In genomic region chr6:115717062-115717461, GRCh38 we compare ENCODE assay signal across 13 cellular contexts.
DNase-seq lines count a peak whose midpoint lies in the region; ATAC-seq, FAIRE-seq and TF ChIP-seq lines count a peak whose summit lies in the region.
"Had no signal": no experiment of that assay in that cellular context is flagged by ENCODE, and none has a peak within 500 bp of the region (broad histone marks: within the 10 kb centered on the region; RNA-seq: fewer than 3 reads in every experiment).

No MANE protein-coding gene starts in this region.

- no peak for FAIRE-seq in pancreas (lab: Jason Lieb, UNC)
- FAIRE-seq in small intestine (lab: Jason Lieb, UNC): no peak

- no peak overlapping the region for H3K4me3 ChIP-seq in pancreas
- H3K4me3 ChIP-seq in small intestine (ENCODE audit: low read depth in 1 of 2, low read length in 2 of 2): no peak overlapping the region
- H3K4me3 ChIP-seq: vagina had no signal

- no peaks in the 10 kb centered on the region for H3K4me1 Mint-ChIP-seq in stimulated activated memory B cell treated with anti-CD40 and anti-IgM and Interleukin-4, amounts not matched to agents 10 μg/mL and 1 μg/mL and 100 μg/mL, for 72 hours
- H3K4me1 Mint-ChIP-seq: T-helper 17 cell had no signal

- no peaks in the 10 kb centered on the region for H3K9me3 Mint-ChIP-seq in stimulated activated memory B cell treated with anti-CD40 and anti-IgM and Interleukin-4, amounts not matched to agents 10 μg/mL and 1 μg/mL and 100 μg/mL, for 72 hours

- H3K27ac ChIP-seq in pancreas (no peak overlapping the region), small intestine (ENCODE audit: low read depth in 1 of 2, low read length in 1 of 2) (no peak overlapping the region)
- H3K27ac ChIP-seq: vagina had no signal

- peak overlapping the region; percentile 33 for H3K27ac Mint-ChIP-seq in stimulated activated memory B cell treated with anti-CD40 and anti-IgM and Interleukin-4, amounts not matched to agents 10 μg/mL and 1 μg/mL and 100 μg/mL, for 72 hours
- H3K27ac Mint-ChIP-seq: natural killer cell treated with Interleukin-12 subunit alpha and Interleukin-12 subunit beta and Interleukin-15 and Interleukin-18, amount 100 ng/mL, for 72 hours; T-helper 17 cell had no signal

- H3K27me3 Mint-ChIP-seq in stimulated activated memory B cell treated with anti-CD40 and anti-IgM and Interleukin-4, amounts not matched to agents 10 μg/mL and 1 μg/mL and 100 μg/mL, for 72 hours: no peaks in the 10 kb centered on the region
- H3K27me3 Mint-ChIP-seq: natural killer cell treated with Interleukin-12 subunit alpha and Interleukin-12 subunit beta and Interleukin-15 and Interleukin-18, amount 100 ng/mL, for 72 hours; T-helper 17 cell had no signal

- no peaks in the 10 kb centered on the region for H3K36me3 Mint-ChIP-seq in stimulated activated memory B cell treated with anti-CD40 and anti-IgM and Interleukin-4, amounts not matched to agents 10 μg/mL and 1 μg/mL and 100 μg/mL, for 72 hours
- H3K36me3 Mint-ChIP-seq: natural killer cell treated with Interleukin-12 subunit alpha and Interleukin-12 subunit beta and Interleukin-15 and Interleukin-18, amount 100 ng/mL, for 72 hours had no signal

- no peaks in the 10 kb centered on the region for H3K9me3 ChIP-seq in pancreas
- no peaks in the 10 kb centered on the region for H3K9me3 ChIP-seq in small intestine (ENCODE audit: control insufficient read depth, low read depth)
- H3K9me3 ChIP-seq: vagina had no signal

- ATAC-seq in GM19043 (IDR thresholded peaks at IDR 0.05; ENCODE audit: low read depth, unreplicated experiment): peak; percentile 91
- peak; percentile 97 for ATAC-seq in GM21737 (IDR thresholded peaks at IDR 0.05; ENCODE audit: unreplicated experiment)
- peak; percentile 94 for ATAC-seq in HG03108 (IDR thresholded peaks at IDR 0.05; ENCODE audit: unreplicated experiment)
- peak; percentile 59 for ATAC-seq in stimulated activated memory B cell treated with anti-CD40 and anti-IgM and Interleukin-4, amounts not matched to agents 10 μg/mL and 1 μg/mL and 100 μg/mL, for 72 hours
- no peak for ATAC-seq in pancreas
- ATAC-seq: natural killer cell treated with Interleukin-12 subunit alpha and Interleukin-12 subunit beta and Interleukin-15 and Interleukin-18, amount 100 ng/mL, for 72 hours; T-helper 17 cell had no signal

- H3K27me3 ChIP-seq in pancreas (no peaks in the 10 kb centered on the region), small intestine (ENCODE audit: control insufficient read depth in 2 of 2, insufficient read depth in 2 of 2, low read length in 2 of 2) (no peaks in the 10 kb centered on the region)
- H3K27me3 ChIP-seq: vagina had no signal

- TF ChIP-seq CTCF in pancreas (IDR thresholded peaks at IDR 0.05): no peak

- H3K36me3 ChIP-seq in pancreas (no peaks in the 10 kb centered on the region), small intestine (ENCODE audit: control insufficient read depth in 2 of 2, insufficient read depth in 2 of 2, low read length in 2 of 2) (no peaks in the 10 kb centered on the region)
- H3K36me3 ChIP-seq: vagina had no signal

- DNase-seq in pancreas: no peak
- no peak for DNase-seq in NCI-H2171 (lab: John Stamatoyannopoulos, UW)
- no peak for DNase-seq in small intestine
- DNase-seq: Calu3, foreskin fibroblast, kidney glomerular epithelial cell, T-helper 17 cell had no signal

- H3K4me1 ChIP-seq in pancreas: no peaks in the 10 kb centered on the region
- H3K4me1 ChIP-seq in small intestine (ENCODE audit: control insufficient read depth in 2 of 2, insufficient read depth in 1 of 2, low read depth in 1 of 2, low read length in 1 of 2): no peaks in the 10 kb centered on the region
- H3K4me1 ChIP-seq: vagina had no signal

- H3K4me3 Mint-ChIP-seq in stimulated activated memory B cell treated with anti-CD40 and anti-IgM and Interleukin-4, amounts not matched to agents 10 μg/mL and 1 μg/mL and 100 μg/mL, for 72 hours: no peak overlapping the region
- H3K4me3 Mint-ChIP-seq: natural killer cell treated with Interleukin-12 subunit alpha and Interleukin-12 subunit beta and Interleukin-15 and Interleukin-18, amount 100 ng/mL, for 72 hours; T-helper 17 cell had no signal

- intact Hi-C loops in pancreas (cut with DNase I): no loop called here

Comparison
In these comparisons a context has a peak if more than half of its experiments do, and no peak if none do; other contexts are left out.
1. ATAC-seq: peak in GM19043 (single experiment), GM21737 (single experiment), HG03108 (single experiment) and stimulated activated memory B cell treated with anti-CD40 and anti-IgM and Interleukin-4, amounts not matched to agents 10 μg/mL and 1 μg/mL and 100 μg/mL, for 72 hours (single experiment); none in pancreas (0 of 4).